ENCODE assay signal across 19 cellular contexts in the genomic region with DNA sequence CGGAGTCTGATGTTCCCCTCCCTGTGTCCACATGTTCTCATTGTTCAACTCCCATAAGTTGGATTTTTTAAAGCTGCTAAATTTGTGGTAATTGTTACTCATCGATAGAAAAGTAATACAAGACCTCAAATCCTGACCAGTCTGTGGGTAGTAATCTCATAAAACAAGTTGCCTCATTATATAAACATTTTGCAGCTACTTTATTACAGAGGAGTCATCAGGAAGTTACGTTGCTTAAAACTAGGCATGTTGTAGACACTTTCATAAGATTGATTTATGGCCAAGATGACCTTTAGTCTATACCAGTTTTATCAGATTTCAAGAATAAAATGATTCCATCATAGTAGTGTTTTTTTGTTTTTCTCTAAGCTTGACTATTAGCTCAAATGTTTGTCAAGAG.
DNase-seq lines count a peak whose midpoint lies in the region; ATAC-seq and TF ChIP-seq lines count a peak whose summit lies in the region.
"Had no signal": no experiment of that assay in that cellular context is flagged by ENCODE, and none has a peak within 500 bp of the region (broad histone marks: within the 10 kb centered on the region; RNA-seq: fewer than 3 reads in every experiment).

No MANE protein-coding gene starts in this region.

- H3K4me1 ChIP-seq in stomach, result peaks cover 0 to 9% (median 0%) of the 10 kb centered on the region in 4 donors
- H3K4me1 ChIP-seq: gastrocnemius medialis, left lung had no signal

- TF ChIP-seq EP300 in stomach (IDR thresholded peaks at IDR 0.05), result no peak

- DNase-seq in AG20443 (ENCODE audit: low spot score), result peak; percentile 46
- peak; percentile 82 for DNase-seq in HS-5 (ENCODE audit: low read depth)
- DNase-seq in amniotic epithelial cell (ENCODE audit: low read depth), result peak; percentile 67
- DNase-seq in iris pigment epithelial cell (ENCODE audit: low read depth), result peak; percentile 76
- no peak for DNase-seq in activated gamma-delta T cell treated with Interleukin-2 at 50 U/mL for 16 hours
- DNase-seq in stomach, result no peak
- no peak for DNase-seq in NCI-H1417 (lab: John Stamatoyannopoulos, UW)
- DNase-seq in activated CD8-positive, alpha-beta T cell treated with anti-CD3 and anti-CD28 coated beads for 36 hours, result no peak
- DNase-seq: ACHN; effector memory CD8-positive, alpha-beta T cell; gastrocnemius medialis; KBM-7; left lung; NCI-H1092 treated with DMSO at 0.1 percent for 48 hours; NCI-H2171; stimulated activated CD4-positive, alpha-beta T cell treated with anti-CD3 and anti-CD28 coated beads, Interleukin-4, amount 100 ng/mL, for 1 hour had no signal

- H3K27me3 Mint-ChIP-seq in activated CD8-positive, alpha-beta T cell treated with anti-CD3 and anti-CD28 coated beads for 36 hours, result peaks cover 10% of the 10 kb centered on the region
- H3K27me3 Mint-ChIP-seq: central memory CD8-positive, alpha-beta T cell had no signal

- intact Hi-C loops in stomach (cut with DNase I; ENCODE audit: low total_unique reads), result no loop called here
- intact Hi-C loops in activated CD8-positive, alpha-beta T cell treated with anti-CD3 and anti-CD28 coated beads for 36 hours (cut with micrococcal nuclease), result no loop called here

- no peak overlapping the region for H3K4me3 Mint-ChIP-seq in activated CD8-positive, alpha-beta T cell treated with anti-CD3 and anti-CD28 coated beads for 36 hours
- H3K4me3 Mint-ChIP-seq: activated T-helper 1 cell treated with anti-CD3 and anti-CD28 coated beads, Interleukin-12 subunit alpha, Interleukin-12 subunit beta, Interleukin-2, Interleukin-4 antibody, amounts not matched to agents 30 ng/mL and 10 ng/mL and 1 ng/mL, durations not matched to agents 14 hours and 24 hours and 36 hours; central memory CD8-positive, alpha-beta T cell; effector memory CD8-positive, alpha-beta T cell had no signal

- POLR2A ChIA-PET in activated CD8-positive, alpha-beta T cell treated with anti-CD3 and anti-CD28 coated beads for 36 hours (lab: Charles Lee), result no interaction called here

- no peak for TF ChIP-seq POLR2A in stomach (IDR thresholded peaks at IDR 0.05)

- H3K27ac ChIP-seq in stomach, result no peak overlapping the region
- H3K27ac ChIP-seq: left lung, neutrophil had no signal

- no peak overlapping the region for H3K27ac Mint-ChIP-seq in activated CD8-positive, alpha-beta T cell treated with anti-CD3 and anti-CD28 coated beads for 36 hours
- H3K27ac Mint-ChIP-seq: activated T-helper 1 cell treated with anti-CD3 and anti-CD28 coated beads, Interleukin-12 subunit alpha, Interleukin-12 subunit beta, Interleukin-2, Interleukin-4 antibody, amounts not matched to agents 30 ng/mL and 10 ng/mL and 1 ng/mL, durations not matched to agents 14 hours and 24 hours and 36 hours; effector memory CD8-positive, alpha-beta T cell had no signal

- H3K9me3 ChIP-seq in stomach, result peaks cover 0 to 7% (median 0%) of the 10 kb centered on the region in 4 donors
- H3K9me3 ChIP-seq: gastrocnemius medialis, neutrophil had no signal

- no peaks in the 10 kb centered on the region for H3K36me3 Mint-ChIP-seq in activated CD8-positive, alpha-beta T cell treated with anti-CD3 and anti-CD28 coated beads for 36 hours (ENCODE audit: low read depth)

- H3K36me3 ChIP-seq in stomach, result no peaks in the 10 kb centered on the region
- H3K36me3 ChIP-seq: gastrocnemius medialis, neutrophil had no signal

- H3K9me3 Mint-ChIP-seq in activated CD8-positive, alpha-beta T cell treated with anti-CD3 and anti-CD28 coated beads for 36 hours, result no peaks in the 10 kb centered on the region
- H3K9me3 Mint-ChIP-seq: activated T-helper 1 cell treated with anti-CD3 and anti-CD28 coated beads, Interleukin-12 subunit alpha, Interleukin-12 subunit beta, Interleukin-2, Interleukin-4 antibody, amounts not matched to agents 30 ng/mL and 10 ng/mL and 1 ng/mL, durations not matched to agents 14 hours and 24 hours and 36 hours; central memory CD8-positive, alpha-beta T cell had no signal

- H3K4me3 ChIP-seq in stomach, result no peak overlapping the region
- H3K4me3 ChIP-seq: gastrocnemius medialis, left lung had no signal

- no peaks in the 10 kb centered on the region for H3K27me3 ChIP-seq in stomach
- H3K27me3 ChIP-seq: gastrocnemius medialis, left lung, neutrophil had no signal

- ATAC-seq in activated CD8-positive, alpha-beta T cell treated with anti-CD3 and anti-CD28 coated beads for 36 hours, result no peak
- ATAC-seq: effector memory CD8-positive, alpha-beta T cell; left lung had no signal

- 58 to 71% (median 61%) methylated on average over 3 of the region's 3 CpGs for WGBS in stomach, 5 donors

- H3K4me1 Mint-ChIP-seq in activated CD8-positive, alpha-beta T cell treated with anti-CD3 and anti-CD28 coated beads for 36 hours (ENCODE audit: low read depth), result no peaks in the 10 kb centered on the region
- H3K4me1 Mint-ChIP-seq: central memory CD8-positive, alpha-beta T cell had no signal

- CTCF ChIA-PET in activated CD8-positive, alpha-beta T cell treated with anti-CD3 and anti-CD28 coated beads for 36 hours (lab: Charles Lee), result no interaction called here

- no peak for TF ChIP-seq CTCF in stomach (IDR thresholded peaks at IDR 0.05)
- no peak for TF ChIP-seq CTCF in activated CD8-positive, alpha-beta T cell treated with anti-CD3 and anti-CD28 coated beads for 36 hours (IDR thresholded peaks at IDR 0.05)

Comparison
In these comparisons a context has a peak if more than half of its experiments do, and no peak if none do; other contexts are left out.
1. DNase-seq: peak in AG20443 (single experiment), HS-5 (single experiment), amniotic epithelial cell (single experiment) and iris pigment epithelial cell (single experiment); none in activated gamma-delta T cell treated with Interleukin-2 at 50 U/mL for 16 hours (single experiment), stomach (single experiment), NCI-H1417 (0 of 3) and activated CD8-positive, alpha-beta T cell treated with anti-CD3 and anti-CD28 coated beads for 36 hours (single experiment).